ENCODE assay signal across 8 cellular contexts in genomic region chr17:76559460-76559859, GRCh38. TPM values are rescaled to one million over a fixed set of nuclear protein-coding genes. Genes with fewer than 3 reads are reported as not detected.
DNase-seq lines count a peak whose midpoint lies in the region; ATAC-seq and TF ChIP-seq lines count a peak whose summit lies in the region.
"Not testable (repeated sequence)": the region's sequence is repeated elsewhere in the genome, so short reads cannot be mapped to it uniquely, and the experiment has no call there.

No MANE protein-coding gene starts in this region.

- not testable (repeated sequence) for H3K18ac ChIP-seq in mesenchymal stem cell (ENCODE audit: low read depth in 1 of 2, low read length in 2 of 2)

- not testable (repeated sequence) for BruUV-seq in MCF 10A (replicated peaks; lab: Mats Ljungman, UMichigan)

- H3K4me1 Mint-ChIP-seq in GM23338 (peaks cover 40% of the 10 kb centered on the region), MCF 10A (ENCODE audit: insufficient read depth, unreplicated experiment) (peaks cover 26% of the 10 kb centered on the region)
- peaks cover 65% of the 10 kb centered on the region for H3K4me1 Mint-ChIP-seq in activated CD8-positive, alpha-beta T cell treated with anti-CD3 and anti-CD28 coated beads, Interleukin-2, amount 10 ng/mL, durations not matched to agents 7 days and 5 days (ENCODE audit: low read depth)

- not testable (repeated sequence) for H2BK12ac ChIP-seq in mesenchymal stem cell (ENCODE audit: low read length in 2 of 2)

- H2AFZ ChIP-seq in ACC112 (ENCODE audit: low read length, unreplicated experiment); GM23338; OCI-LY3 (ENCODE audit: low read depth, low read length); mesenchymal stem cell (ENCODE audit: low read depth, low read length): not testable (repeated sequence)

- H4K20me1 ChIP-seq in GM23338 (replicated peaks; ENCODE audit: insufficient read depth) (peaks cover 41% of the 10 kb centered on the region), OCI-LY3 (ENCODE audit: insufficient read depth, low read length) (peaks cover 42% of the 10 kb centered on the region)

- not testable (repeated sequence) for H3K4ac ChIP-seq in mesenchymal stem cell (ENCODE audit: low read depth in 1 of 2, low read length in 2 of 2)

- H3K4me3 ChIP-seq in ACC112 (ENCODE audit: low read depth, low read length) (peak overlapping the region; percentile 99), GM23338 (peak overlapping the region; percentile 97), OCI-LY3 (ENCODE audit: low read length) (peak overlapping the region; percentile 93), foreskin fibroblast (ENCODE audit: low read depth in 1 of 2, low read length in 2 of 2) (peak overlapping the region; percentile 80 to 90), mesenchymal stem cell (ENCODE audit: insufficient read depth in 1 of 2, low read depth in 1 of 2, low read length in 2 of 2) (peak overlapping the region in 1 of 2 experiments; percentile 96), skeletal muscle satellite cell (ENCODE audit: low read length) (peak overlapping the region; percentile 81)

- intact Hi-C loops in MCF 10A (cut with micrococcal nuclease) = loop anchor here (10.0 kb wide), 1 partner anchor 155 kb away; the partner anchor contains the start of gene MXRA7

- H3K23ac ChIP-seq in mesenchymal stem cell (ENCODE audit: low read length in 2 of 2) = not testable (repeated sequence)

- peaks cover 39% of the 10 kb centered on the region for H3F3A ChIP-seq in GM23338 (replicated peaks; ENCODE audit: low read depth)

- POLR2A ChIA-PET in activated CD8-positive, alpha-beta T cell treated with anti-CD3 and anti-CD28 coated beads, Interleukin-2, amount 10 ng/mL, durations not matched to agents 7 days and 5 days (lab: Charles Lee) = interaction anchor here (1.8 kb wide), 1 partner anchor 112 kb away, joined by 12 read pairs; no protein-coding TSS in a partner anchor
- POLR2A ChIA-PET in MCF 10A (lab: Yijun Ruan, JAX) = interaction anchor here (0.6 to 8.3 kb wide), 26 partner anchors 8 to 176 kb away, joined by 3 to 171 read pairs (median 10); partner anchors contain the start of genes JMJD6, METTL23, MFSD11 and PRCD

- 0 out of 2 replicates have a peak overlapping the region, but pooled peaks have one; percentile 98 for H3K9ac ChIP-seq in OCI-LY3 (ENCODE audit: low read length)
- H3K9ac ChIP-seq in mesenchymal stem cell (ENCODE audit: low read length) = peak overlapping the region; percentile 99
- peak overlapping the region; percentile 98 for H3K9ac ChIP-seq in skeletal muscle satellite cell (ENCODE audit: low read depth, low read length)

- not testable (repeated sequence) for TF ChIP-seq CTCF in GM23338 (conservative IDR thresholded peaks at IDR 0.05; ENCODE audit: low read depth in 2 of 2); OCI-LY3 (IDR thresholded peaks at IDR 0.05; ENCODE audit: low read depth, low read length); MCF 10A (IDR thresholded peaks at IDR 0.05; ENCODE audit: unreplicated experiment); foreskin fibroblast (IDR thresholded peaks at IDR 0.05; ENCODE audit: low read depth, low read length)

- H3K36me3 Mint-ChIP-seq in GM23338 (ENCODE audit: low read depth) (peaks cover 66% of the 10 kb centered on the region), MCF 10A (ENCODE audit: insufficient read depth, unreplicated experiment) (peaks cover 80% of the 10 kb centered on the region)
- peaks cover 57% of the 10 kb centered on the region for H3K36me3 Mint-ChIP-seq in activated CD8-positive, alpha-beta T cell treated with anti-CD3 and anti-CD28 coated beads, Interleukin-2, amount 10 ng/mL, durations not matched to agents 7 days and 5 days (ENCODE audit: low read depth)

- H2BK120ac ChIP-seq in mesenchymal stem cell (ENCODE audit: low read depth, low read length) = not testable (repeated sequence)

- H2AK5ac ChIP-seq in mesenchymal stem cell (ENCODE audit: low read length, severe bottlenecking) = not testable (repeated sequence)

- H3K4me1 ChIP-seq in ACC112 (ENCODE audit: control insufficient read depth, insufficient read depth, low read length, unreplicated experiment) (peaks cover 49% of the 10 kb centered on the region), GM23338 (ENCODE audit: insufficient read depth) (peaks cover 35% of the 10 kb centered on the region), OCI-LY3 (ENCODE audit: low read length) (peaks cover 32% of the 10 kb centered on the region), mesenchymal stem cell (ENCODE audit: control insufficient read depth, insufficient read depth, low read depth, low read length) (peaks cover 15% of the 10 kb centered on the region), skeletal muscle satellite cell (ENCODE audit: control insufficient read depth, insufficient read depth, low read length) (peaks cover 45% of the 10 kb centered on the region)

- 91% methylated on average over 6 of the region's 7 CpGs for WGBS in mesenchymal stem cell

- H3K79me1 ChIP-seq in mesenchymal stem cell (replicated peaks; ENCODE audit: low read length, poor library complexity, severe bottlenecking) = not testable (repeated sequence)

- H3K27ac ChIP-seq in ACC112 (ENCODE audit: low read depth, low read length) = peak overlapping the region; percentile 68; the same call in 1 of the 2 replicates
- H3K27ac ChIP-seq in GM23338 (ENCODE audit: low read depth) = peak overlapping the region; percentile 89
- H3K27ac ChIP-seq in OCI-LY3 (ENCODE audit: low read length); mesenchymal stem cell (ENCODE audit: low read length, poor library complexity, severe bottlenecking): not testable (repeated sequence)

- peak overlapping the region; percentile 99 for H3K4me3 Mint-ChIP-seq in GM23338
- H3K4me3 Mint-ChIP-seq in activated CD8-positive, alpha-beta T cell treated with anti-CD3 and anti-CD28 coated beads, Interleukin-2, amount 10 ng/mL, durations not matched to agents 7 days and 5 days = peak overlapping the region; percentile 100
- peak overlapping the region; percentile 92 for H3K4me3 Mint-ChIP-seq in MCF 10A (ENCODE audit: unreplicated experiment)

- H3K79me2 ChIP-seq in ACC112 (ENCODE audit: control insufficient read depth, insufficient read depth, low read length, unreplicated experiment) (peaks cover 50% of the 10 kb centered on the region), GM23338 (replicated peaks; ENCODE audit: insufficient read depth) (peaks cover 53% of the 10 kb centered on the region), OCI-LY3 (ENCODE audit: low read length) (peaks cover 61% of the 10 kb centered on the region)

- H3K9me2 ChIP-seq in GM23338 (ENCODE audit: insufficient read depth) = not testable (repeated sequence)

- not testable (repeated sequence) for H3K9me3 Mint-ChIP-seq in GM23338; activated CD8-positive, alpha-beta T cell treated with anti-CD3 and anti-CD28 coated beads, Interleukin-2, amount 10 ng/mL, durations not matched to agents 7 days and 5 days (ENCODE audit: insufficient read depth); MCF 10A (ENCODE audit: unreplicated experiment)

- not testable (repeated sequence) for H2BK5ac ChIP-seq in mesenchymal stem cell (ENCODE audit: low read depth, low read length, poor library complexity, severe bottlenecking)

- H2BK15ac ChIP-seq in mesenchymal stem cell (ENCODE audit: low read depth, poor library complexity, severe bottlenecking) = not testable (repeated sequence)

- not testable (repeated sequence) for H3K9me3 ChIP-seq in OCI-LY3 (ENCODE audit: insufficient read depth, low read length); mesenchymal stem cell (ENCODE audit: control insufficient read depth, low read length); skeletal muscle satellite cell (replicated peaks; ENCODE audit: low read length)

- H3K27me3 ChIP-seq in ACC112 (ENCODE audit: insufficient read depth, low read length); GM23338 (ENCODE audit: insufficient read depth); OCI-LY3 (ENCODE audit: low read depth, low read length); mesenchymal stem cell (ENCODE audit: control insufficient read depth in 1 of 2, insufficient read depth in 1 of 2, low read length in 2 of 2); skeletal muscle satellite cell (ENCODE audit: control insufficient read depth, insufficient read depth, low read length): not testable (repeated sequence)

- H3K14ac ChIP-seq in mesenchymal stem cell (ENCODE audit: low read length in 2 of 2) = not testable (repeated sequence)

- H3K4me2 ChIP-seq in GM23338 (peak overlapping the region; percentile 96), OCI-LY3 (ENCODE audit: low read length) (peak overlapping the region; percentile 99), skeletal muscle satellite cell (ENCODE audit: low read length) (peak overlapping the region; percentile 91)
- H3K4me2 ChIP-seq in mesenchymal stem cell (ENCODE audit: low read length, poor library complexity, severe bottlenecking) = not testable (repeated sequence)

- not testable (repeated sequence) for H4K8ac ChIP-seq in mesenchymal stem cell (ENCODE audit: low read length)

- not testable (repeated sequence) for DNase-seq in GM23338 (ENCODE audit: low spot score); activated CD8-positive, alpha-beta T cell treated with anti-CD3 and anti-CD28 coated beads, Interleukin-2, amount 10 ng/mL, durations not matched to agents 7 days and 5 days; MCF 10A (ENCODE audit: unreplicated experiment); foreskin fibroblast; mesenchymal stem cell

- not testable (repeated sequence) for H4K91ac ChIP-seq in mesenchymal stem cell (ENCODE audit: low read length)

- peaks cover 12% of the 10 kb centered on the region for H3K27me3 Mint-ChIP-seq in GM23338 (ENCODE audit: insufficient read depth, low read depth, poor library complexity)
- not testable (repeated sequence) for H3K27me3 Mint-ChIP-seq in activated CD8-positive, alpha-beta T cell treated with anti-CD3 and anti-CD28 coated beads, Interleukin-2, amount 10 ng/mL, durations not matched to agents 7 days and 5 days (ENCODE audit: low read depth); MCF 10A (ENCODE audit: insufficient read depth, unreplicated experiment)

- peak overlapping the region; percentile 84; the same call in 1 of the 2 replicates for H3K27ac Mint-ChIP-seq in GM23338
- not testable (repeated sequence) for H3K27ac Mint-ChIP-seq in activated CD8-positive, alpha-beta T cell treated with anti-CD3 and anti-CD28 coated beads, Interleukin-2, amount 10 ng/mL, durations not matched to agents 7 days and 5 days
- H3K27ac Mint-ChIP-seq in MCF 10A (ENCODE audit: low read depth, unreplicated experiment) = peak overlapping the region; percentile 97

- not testable (repeated sequence) for ATAC-seq in GM23338; activated CD8-positive, alpha-beta T cell treated with anti-CD3 and anti-CD28 coated beads, Interleukin-2, amount 10 ng/mL, durations not matched to agents 7 days and 5 days

- H3K36me3 ChIP-seq in ACC112 (ENCODE audit: insufficient read depth, low read length) (peaks cover 14% of the 10 kb centered on the region; the same call in 1 of the 2 replicates), GM23338 (ENCODE audit: insufficient read depth) (peaks cover 34% of the 10 kb centered on the region), OCI-LY3 (replicated peaks; ENCODE audit: low read depth, low read length) (peaks cover 42% of the 10 kb centered on the region), mesenchymal stem cell (ENCODE audit: control insufficient read depth in 1 of 2, insufficient read depth in 2 of 2, low read depth in 1 of 2, low read length in 2 of 2) (peaks cover 10 to 32% of the 10 kb centered on the region in 2 experiments), skeletal muscle satellite cell (ENCODE audit: insufficient read depth, low read length) (peaks cover 25% of the 10 kb centered on the region)

- CTCF ChIA-PET in activated CD8-positive, alpha-beta T cell treated with anti-CD3 and anti-CD28 coated beads, Interleukin-2, amount 10 ng/mL, durations not matched to agents 7 days and 5 days (lab: Charles Lee) = interaction anchor here (0.9 to 6.1 kb wide), 13 partner anchors 8 to 157 kb away, joined by 3 to 82 read pairs (median 17); no protein-coding TSS in a partner anchor
- CTCF ChIA-PET in MCF 10A (lab: Yijun Ruan, JAX) = interaction anchor here (0.7 to 6.2 kb wide), 7 partner anchors 10 to 64 kb away, joined by 4 to 43 read pairs (median 7); no protein-coding TSS in a partner anchor

RNA-seq across cellular contexts. Expression of gene PRCD, which starts 19.6 kb away (rescaled TPM):
- 0.38 and 0.50 TPM in 2 replicates for total RNA-seq in GM23338 (2014; rRNA removed; shearing (Covaris generic))
- polyA plus RNA-seq in GM23338 (2016; fragmentation: Nextera tagmentation; extraction: Ambion mirVana) = 1.6 and 2.5 TPM in 2 replicates
- total RNA-seq in activated CD8-positive, alpha-beta T cell treated with anti-CD3 and anti-CD28 coated beads, Interleukin-2, amount 10 ng/mL, durations not matched to agents 7 days and 5 days = not detected
- total RNA-seq in MCF 10A (2022) = not detected in 2 replicates
- 13.5 TPM for polyA plus RNA-seq in mesenchymal stem cell (2013, experiment 1 of 2)
- 14.0 TPM for polyA plus RNA-seq in mesenchymal stem cell (2013, experiment 2 of 2)
- total RNA-seq in skeletal muscle satellite cell (2012; rRNA removed) = 0.22 and 1.0 TPM in 2 replicates

RNA-seq across cellular contexts. Expression of gene CYGB, which starts 22.0 kb away (rescaled TPM):
- 1.7 and 2.1 TPM in 2 replicates for total RNA-seq in GM23338 (2014; rRNA removed; shearing (Covaris generic))
- polyA plus RNA-seq in GM23338 (2016; fragmentation: Nextera tagmentation; extraction: Ambion mirVana) = 0.85 and 1.2 TPM in 2 replicates
- total RNA-seq in activated CD8-positive, alpha-beta T cell treated with anti-CD3 and anti-CD28 coated beads, Interleukin-2, amount 10 ng/mL, durations not matched to agents 7 days and 5 days = under 1 TPM in 1 of 2 experiments, not detected in 1; 0.40 TPM
- not detected in 2 replicates for total RNA-seq in MCF 10A (2022)
- 313 TPM for polyA plus RNA-seq in mesenchymal stem cell (2013, experiment 1 of 2)
- polyA plus RNA-seq in mesenchymal stem cell (2013, experiment 2 of 2) = 315 TPM
- 12.7 and 12.9 TPM in 2 replicates for total RNA-seq in skeletal muscle satellite cell (2012; rRNA removed)

RNA-seq across cellular contexts. Expression of gene ST6GALNAC2, which starts 26.2 kb away (rescaled TPM):
- total RNA-seq in GM23338 (2014; rRNA removed; shearing (Covaris generic)) = 0.31 TPM in 1 of 2 replicates, not detected in the other
- not detected in 2 replicates for polyA plus RNA-seq in GM23338 (2016; fragmentation: Nextera tagmentation; extraction: Ambion mirVana)
- not detected for total RNA-seq in activated CD8-positive, alpha-beta T cell treated with anti-CD3 and anti-CD28 coated beads, Interleukin-2, amount 10 ng/mL, durations not matched to agents 7 days and 5 days
- total RNA-seq in MCF 10A (2022) = 5.0 and 7.7 TPM in 2 replicates
- 0.72 TPM for polyA plus RNA-seq in mesenchymal stem cell (2013, experiment 1 of 2)
- polyA plus RNA-seq in mesenchymal stem cell (2013, experiment 2 of 2) = 0.78 TPM
- total RNA-seq in skeletal muscle satellite cell (2012; rRNA removed) = 0.22 TPM in 1 of 2 replicates, not detected in the other

RNA-seq across cellular contexts. Expression of gene RHBDF2, which starts 58.2 kb away (rescaled TPM):
- 19.5 and 29.5 TPM in 2 replicates for total RNA-seq in GM23338 (2014; rRNA removed; shearing (Covaris generic))
- 9.4 and 10.5 TPM in 2 replicates for polyA plus RNA-seq in GM23338 (2016; fragmentation: Nextera tagmentation; extraction: Ambion mirVana)
- 10 to 100 TPM; 51.4 to 52.1 TPM for total RNA-seq in activated CD8-positive, alpha-beta T cell treated with anti-CD3 and anti-CD28 coated beads, Interleukin-2, amount 10 ng/mL, durations not matched to agents 7 days and 5 days
- 17.5 and 33.4 TPM in 2 replicates for total RNA-seq in MCF 10A (2022)
- 19.9 TPM for polyA plus RNA-seq in mesenchymal stem cell (2013, experiment 1 of 2)
- polyA plus RNA-seq in mesenchymal stem cell (2013, experiment 2 of 2) = 18.4 TPM
- total RNA-seq in skeletal muscle satellite cell (2012; rRNA removed) = 6.6 and 9.6 TPM in 2 replicates
